ENCODE assay signal across 8 cellular contexts in genomic region chr15:52568569-52569243, GRCh38. TPM values are rescaled to one million over a fixed set of nuclear protein-coding genes. Genes with fewer than 3 reads are reported as not detected.
DNase-seq lines count a peak whose midpoint lies in the region; ATAC-seq and TF ChIP-seq lines count a peak whose summit lies in the region.

ARPP19 (minus strand) TSS chr15:52569030; CDS start chr15:52568892, 138 bp downstream.

- peaks cover 43% of the 10 kb centered on the region for H3K4me1 Mint-ChIP-seq in activated T-helper 1 cell treated with anti-CD3 and anti-CD28 coated beads, Interleukin-12 subunit alpha, Interleukin-12 subunit beta, Interleukin-2, Interleukin-4 antibody, amounts not matched to agents 30 ng/mL and 10 ng/mL and 1 ng/mL, durations not matched to agents 14 hours and 24 hours and 36 hours (ENCODE audit: low read depth)
- peaks cover 29 to 46% (median 42%) of the 10 kb centered on the region in 7 donors for H3K4me1 Mint-ChIP-seq in naive thymus-derived CD4-positive, alpha-beta T cell

- H3K27ac Mint-ChIP-seq in activated T-helper 1 cell treated with anti-CD3 and anti-CD28 coated beads, Interleukin-12 subunit alpha, Interleukin-12 subunit beta, Interleukin-2, Interleukin-4 antibody, amounts not matched to agents 30 ng/mL and 10 ng/mL and 1 ng/mL, durations not matched to agents 14 hours and 24 hours and 36 hours = peak within 1 kb of the TSS; percentile 99
- H3K27ac Mint-ChIP-seq in naive thymus-derived CD4-positive, alpha-beta T cell = peak within 1 kb of the TSS; percentile 95 to 100 (median 100)

- H3K9me3 ChIP-seq in DOHH2 (ENCODE audit: control insufficient read depth, insufficient read depth, low read length) (no peaks in the 10 kb centered on the region), KOPT-K1 (ENCODE audit: insufficient read depth, low read length, poor library complexity, severe bottlenecking) (no peaks in the 10 kb centered on the region)
- no peaks in the 10 kb centered on the region for H3K9me3 ChIP-seq in naive thymus-derived CD4-positive, alpha-beta T cell (ENCODE audit: control insufficient read depth in 2 of 3, low read length in 3 of 3)

- H3K36me3 ChIP-seq in DOHH2 (ENCODE audit: control insufficient read depth, low read length) (peaks cover 38% of the 10 kb centered on the region), KOPT-K1 (ENCODE audit: insufficient read depth, low read length) (peaks cover 17% of the 10 kb centered on the region)
- H3K36me3 ChIP-seq in naive thymus-derived CD4-positive, alpha-beta T cell (ENCODE audit: control insufficient read depth in 2 of 3, insufficient read depth in 3 of 3, low read length in 3 of 3) = no peaks in the 10 kb centered on the region

- H4K20me1 ChIP-seq in DOHH2 (ENCODE audit: control insufficient read depth, insufficient read depth, low read depth, low read length) = peaks cover 27% of the 10 kb centered on the region; the same call in 1 of the 2 replicates

- H3K4me3 ChIP-seq in DOHH2 (ENCODE audit: low read length) = peak within 1 kb of the TSS; percentile 96
- peak within 1 kb of the TSS; percentile 75 for H3K4me3 ChIP-seq in naive thymus-derived CD4-positive, alpha-beta T cell (ENCODE audit: low read length)

- DNase-seq in RPMI7951 (ENCODE audit: low read depth) (peak; percentile 95), fibroblast of gingiva (ENCODE audit: low read depth) (peak; percentile 88)
- peak; percentile 75 for DNase-seq in activated T-helper 1 cell treated with anti-CD3 and anti-CD28 coated beads, Interleukin-12 subunit alpha, Interleukin-12 subunit beta, Interleukin-2, Interleukin-4 antibody, amounts not matched to agents 30 ng/mL and 10 ng/mL and 1 ng/mL, durations not matched to agents 14 hours and 24 hours and 36 hours (ENCODE audit: low spot score)
- DNase-seq in naive thymus-derived CD4-positive, alpha-beta T cell = peak; percentile 58 to 81 (median 76)
- peak; percentile 69 to 83 (median 72) for DNase-seq in stimulated activated naive CD4-positive, alpha-beta T cell (lab: John Stamatoyannopoulos, UW)

- intact Hi-C loops in activated T-helper 1 cell treated with anti-CD3 and anti-CD28 coated beads, Interleukin-12 subunit alpha, Interleukin-12 subunit beta, Interleukin-2, Interleukin-4 antibody, amounts not matched to agents 30 ng/mL and 10 ng/mL and 1 ng/mL, durations not matched to agents 14 hours and 24 hours and 36 hours (cut with micrococcal nuclease) = loop anchor here (1.0 to 5.0 kb wide), 7 partner anchors 10 to 312 kb away; partner anchors contain the start of gene ATOSA
- intact Hi-C loops in naive thymus-derived CD4-positive, alpha-beta T cell (cut with micrococcal nuclease) = loop anchor here (1.0 to 10.0 kb wide), 15 partner anchors 10 to 394 kb away; partner anchors contain the start of genes ATOSA (in 2 of the 2) and MYO5A (in 1 of the 2)

- CTCF ChIA-PET in naive thymus-derived CD4-positive, alpha-beta T cell (lab: Charles Lee) = no interaction called here

- peaks cover 51% of the 10 kb centered on the region for H3K79me2 ChIP-seq in DOHH2 (ENCODE audit: control insufficient read depth, low read length)

- peaks cover 16% of the 10 kb centered on the region for H3K36me3 Mint-ChIP-seq in activated T-helper 1 cell treated with anti-CD3 and anti-CD28 coated beads, Interleukin-12 subunit alpha, Interleukin-12 subunit beta, Interleukin-2, Interleukin-4 antibody, amounts not matched to agents 30 ng/mL and 10 ng/mL and 1 ng/mL, durations not matched to agents 14 hours and 24 hours and 36 hours (ENCODE audit: low read depth)
- peaks cover 0 to 19% (median 0%) of the 10 kb centered on the region in 5 donors for H3K36me3 Mint-ChIP-seq in naive thymus-derived CD4-positive, alpha-beta T cell

- peak within 1 kb of the TSS; percentile 92 for H3K4me3 Mint-ChIP-seq in activated T-helper 1 cell treated with anti-CD3 and anti-CD28 coated beads, Interleukin-12 subunit alpha, Interleukin-12 subunit beta, Interleukin-2, Interleukin-4 antibody, amounts not matched to agents 30 ng/mL and 10 ng/mL and 1 ng/mL, durations not matched to agents 14 hours and 24 hours and 36 hours
- H3K4me3 Mint-ChIP-seq in naive thymus-derived CD4-positive, alpha-beta T cell = peak within 1 kb of the TSS; percentile 89 to 100 (median 96)

- TF ChIP-seq CTCF in DOHH2 (IDR thresholded peaks at IDR 0.05; ENCODE audit: low read depth, low read length, poor library complexity, severe bottlenecking) = no peak

- H3K27ac ChIP-seq in DOHH2 (ENCODE audit: low read depth, low read length) (peak within 1 kb of the TSS; percentile 75), KOPT-K1 (ENCODE audit: low read depth, low read length, poor library complexity, severe bottlenecking) (peak within 1 kb of the TSS; percentile 89)
- peak within 1 kb of the TSS; percentile 98 for H3K27ac ChIP-seq in naive thymus-derived CD4-positive, alpha-beta T cell (ENCODE audit: low read depth, low read length)

- peak within 1 kb of the TSS; percentile 64 for H3K4me2 ChIP-seq in DOHH2 (ENCODE audit: low read length)

- peaks cover 13% of the 10 kb centered on the region for H3F3A ChIP-seq in DOHH2 (ENCODE audit: control insufficient read depth, insufficient read depth)

- H3K9me3 Mint-ChIP-seq in activated T-helper 1 cell treated with anti-CD3 and anti-CD28 coated beads, Interleukin-12 subunit alpha, Interleukin-12 subunit beta, Interleukin-2, Interleukin-4 antibody, amounts not matched to agents 30 ng/mL and 10 ng/mL and 1 ng/mL, durations not matched to agents 14 hours and 24 hours and 36 hours = peaks cover 2% of the 10 kb centered on the region
- H3K9me3 Mint-ChIP-seq in naive thymus-derived CD4-positive, alpha-beta T cell = peaks cover 0 to 2% (median 0%) of the 10 kb centered on the region in 11 donors

- peaks cover 35% of the 10 kb centered on the region for H3K4me1 ChIP-seq in DOHH2 (ENCODE audit: control insufficient read depth, low read length)
- H3K4me1 ChIP-seq in naive thymus-derived CD4-positive, alpha-beta T cell (ENCODE audit: control insufficient read depth in 2 of 2, insufficient read depth in 2 of 2, low read length in 2 of 2) = peaks cover 13 to 25% of the 10 kb centered on the region in 2 donors

- POLR2A ChIA-PET in naive thymus-derived CD4-positive, alpha-beta T cell (lab: Charles Lee) = interaction anchor here (0.6 to 1.3 kb wide), 2 partner anchors 14 to 23 kb away, joined by 3 read pairs; no protein-coding TSS in a partner anchor

- H3K9me2 ChIP-seq in DOHH2 (replicated peaks; ENCODE audit: control insufficient read depth, low read length) = no peaks in the 10 kb centered on the region

- H3K27me3 Mint-ChIP-seq in activated T-helper 1 cell treated with anti-CD3 and anti-CD28 coated beads, Interleukin-12 subunit alpha, Interleukin-12 subunit beta, Interleukin-2, Interleukin-4 antibody, amounts not matched to agents 30 ng/mL and 10 ng/mL and 1 ng/mL, durations not matched to agents 14 hours and 24 hours and 36 hours (ENCODE audit: insufficient read depth) = peaks cover 2% of the 10 kb centered on the region
- peaks cover 0 to 3% (median 0%) of the 10 kb centered on the region in 5 donors for H3K27me3 Mint-ChIP-seq in naive thymus-derived CD4-positive, alpha-beta T cell

- peak; percentile 73 for ATAC-seq in GM21786 (IDR thresholded peaks at IDR 0.05; ENCODE audit: unreplicated experiment)
- ATAC-seq in naive thymus-derived CD4-positive, alpha-beta T cell = peak; percentile 83

- H3K27me3 ChIP-seq in DOHH2 (ENCODE audit: control insufficient read depth, low read length) = no peaks in the 10 kb centered on the region
- H3K27me3 ChIP-seq in naive thymus-derived CD4-positive, alpha-beta T cell (ENCODE audit: control insufficient read depth in 2 of 2, insufficient read depth in 2 of 2, low read length in 2 of 2) = no peaks in the 10 kb centered on the region

RNA-seq across cellular contexts. Expression of gene ARPP19, which starts in this region (rescaled TPM):
- 153 and 177 TPM in 2 replicates for total RNA-seq in RPMI7951 (2014; rRNA removed; shearing (Covaris generic))
- total RNA-seq in activated T-helper 1 cell treated with anti-CD3 and anti-CD28 coated beads, Interleukin-12 subunit alpha, Interleukin-12 subunit beta, Interleukin-2, Interleukin-4 antibody, amounts not matched to agents 30 ng/mL and 10 ng/mL and 1 ng/mL, durations not matched to agents 14 hours and 24 hours and 36 hours = 195 and 216 TPM in 2 replicates
- total RNA-seq in naive thymus-derived CD4-positive, alpha-beta T cell = 100 to 1,000 TPM in 4 of 5 experiments, 10 to 100 TPM in 1; 94.9 to 148 (median 122) TPM
- 10 to 100 TPM; 30.4 to 46.9 TPM for polyA plus RNA-seq in naive thymus-derived CD4-positive, alpha-beta T cell

Comparison
In these comparisons a context has a peak if more than half of its experiments do, and no peak if none do; other contexts are left out.
1. Peak in every context shown above with its lines: DNase-seq, ATAC-seq, H3K4me3 ChIP-seq and H3K27ac ChIP-seq.